Comparison of ENCODE assay signal across 25 cellular contexts in the genomic region with DNA sequence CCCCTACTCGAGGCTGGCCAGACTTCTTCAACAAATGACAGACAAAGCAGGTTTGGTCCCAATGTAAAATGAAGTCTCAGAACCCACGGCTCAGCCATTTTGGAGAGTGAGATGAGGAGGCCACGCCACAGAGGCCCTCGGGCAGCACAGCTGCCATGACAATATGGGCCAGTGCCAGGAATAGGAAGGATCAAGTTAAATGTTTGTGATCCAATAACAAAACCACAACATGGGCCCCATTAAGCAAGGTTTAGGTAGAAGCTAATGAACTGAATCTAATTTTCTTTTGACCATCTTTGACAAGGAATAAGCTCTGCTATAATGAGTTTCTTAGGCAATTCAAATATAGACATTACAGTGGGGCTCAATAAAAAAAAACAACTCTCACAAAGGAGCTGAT. TPM values are rescaled to one million over a fixed set of nuclear protein-coding genes. Genes with fewer than 3 reads are reported as not detected.
DNase-seq lines count a peak whose midpoint lies in the region; ATAC-seq and TF ChIP-seq lines count a peak whose summit lies in the region.
"Had no signal": no experiment of that assay in that cellular context is flagged by ENCODE, and none has a peak within 500 bp of the region (broad histone marks: within the 10 kb centered on the region; RNA-seq: fewer than 3 reads in every experiment).

No MANE protein-coding gene starts in this region.

- H3K9me3 Mint-ChIP-seq in T-helper 1 cell treated with Interleukin-12 subunit alpha and Interleukin-12 subunit beta and Interleukin-4 antibody, amounts not matched to agents 30 μg/mL and 1 μg/mL, for 36 hours = no peaks in the 10 kb centered on the region
- H3K9me3 Mint-ChIP-seq in activated CD8-positive, alpha-beta T cell treated with anti-CD3 and anti-CD28 coated beads for 36 hours = no peaks in the 10 kb centered on the region
- H3K9me3 Mint-ChIP-seq: activated CD4-positive, alpha-beta memory T cell treated with anti-CD3 and anti-CD28 coated beads, Interleukin-2, amount 10 ng/mL, durations not matched to agents 7 days and 5 days; endodermal cell had no signal

- POLR2A ChIA-PET in activated CD8-positive, alpha-beta T cell treated with anti-CD3 and anti-CD28 coated beads for 36 hours (lab: Charles Lee) = interaction anchor here (1.0 kb wide), 2 partner anchors 9 to 196 kb away, joined by 3 to 4 read pairs; a partner anchor contains a TSS

- no peak for TF ChIP-seq POLR2A in adrenal gland (IDR thresholded peaks at IDR 0.05)

- H3K4me1 Mint-ChIP-seq in T-helper 1 cell treated with Interleukin-12 subunit alpha and Interleukin-12 subunit beta and Interleukin-4 antibody, amounts not matched to agents 30 μg/mL and 1 μg/mL, for 36 hours (ENCODE audit: low read depth) = peaks cover 38% of the 10 kb centered on the region
- peaks cover 57% of the 10 kb centered on the region for H3K4me1 Mint-ChIP-seq in activated CD8-positive, alpha-beta T cell treated with anti-CD3 and anti-CD28 coated beads for 36 hours (ENCODE audit: low read depth)

- no peaks in the 10 kb centered on the region for H3K27me3 ChIP-seq in adrenal gland
- H3K27me3 ChIP-seq: BLaER1, esophagus squamous epithelium, gastroesophageal sphincter, stomach, transverse colon had no signal

- DNase-seq in T-helper 1 cell (no peak), NCI-H2081 (lab: John Stamatoyannopoulos, UW) (peak; percentile 86 to 93), RPMI7951 (ENCODE audit: low read depth) (peak; percentile 80), A172 (ENCODE audit: low spot score) (no peak), adrenal gland (no peak)
- no peak for DNase-seq in activated CD8-positive, alpha-beta T cell treated with anti-CD3 and anti-CD28 coated beads for 36 hours
- DNase-seq in central memory CD4-positive, alpha-beta T cell = no peak
- DNase-seq: activated CD4-positive, alpha-beta memory T cell treated with anti-CD3 and anti-CD28 coated beads, Interleukin-2, amount 10 ng/mL, durations not matched to agents 7 days and 5 days; activated gamma-delta T cell; activated T-cell treated with anti-CD3 and anti-CD28 coated beads for 4 hours; cortex of kidney; endodermal cell; esophagus squamous epithelium; H7; Kasumi-1; naive thymus-derived CD4-positive, alpha-beta T cell; NCI-H1694; NCI-H446 treated with DMSO at 0.1 percent for 48 hours; stomach; transverse colon had no signal

- no peak for ATAC-seq in activated CD8-positive, alpha-beta T cell treated with anti-CD3 and anti-CD28 coated beads for 36 hours
- ATAC-seq: A549; gastroesophageal sphincter; naive thymus-derived CD4-positive, alpha-beta T cell had no signal

- H3K27ac Mint-ChIP-seq in T-helper 1 cell treated with Interleukin-12 subunit alpha and Interleukin-12 subunit beta and Interleukin-4 antibody, amounts not matched to agents 30 μg/mL and 1 μg/mL, for 36 hours = peak overlapping the region; percentile 19
- H3K27ac Mint-ChIP-seq in activated CD8-positive, alpha-beta T cell treated with anti-CD3 and anti-CD28 coated beads for 36 hours = no peak overlapping the region
- H3K27ac Mint-ChIP-seq: activated CD4-positive, alpha-beta memory T cell treated with anti-CD3 and anti-CD28 coated beads, Interleukin-2, amount 10 ng/mL, durations not matched to agents 7 days and 5 days; endodermal cell; memory B cell had no signal

- WGBS in adrenal gland, 4 donors = 65 to 90% (median 74%) methylated on average over 4 of the region's 4 CpGs

- no peak overlapping the region for H3K4me3 ChIP-seq in adrenal gland
- H3K4me3 ChIP-seq: A549, BLaER1, esophagus squamous epithelium, gastroesophageal sphincter, stomach, transverse colon had no signal

- TF ChIP-seq CTCF in activated CD8-positive, alpha-beta T cell treated with anti-CD3 and anti-CD28 coated beads for 36 hours (IDR thresholded peaks at IDR 0.05) = no peak
- TF ChIP-seq CTCF in adrenal gland (IDR thresholded peaks at IDR 0.05) = no peak

- H3K9me3 ChIP-seq in adrenal gland (replicated peaks in 1 of 3) = no peaks in the 10 kb centered on the region
- H3K9me3 ChIP-seq: A549, esophagus squamous epithelium, gastroesophageal sphincter, transverse colon had no signal

- H3K4me3 Mint-ChIP-seq in T-helper 1 cell treated with Interleukin-12 subunit alpha and Interleukin-12 subunit beta and Interleukin-4 antibody, amounts not matched to agents 30 μg/mL and 1 μg/mL, for 36 hours = no peak overlapping the region
- no peak overlapping the region for H3K4me3 Mint-ChIP-seq in activated CD8-positive, alpha-beta T cell treated with anti-CD3 and anti-CD28 coated beads for 36 hours
- H3K4me3 Mint-ChIP-seq: activated CD4-positive, alpha-beta memory T cell treated with anti-CD3 and anti-CD28 coated beads, Interleukin-2, amount 10 ng/mL, durations not matched to agents 7 days and 5 days; endodermal cell; memory B cell; naive thymus-derived CD4-positive, alpha-beta T cell had no signal

- H3K27ac ChIP-seq in adrenal gland = no peak overlapping the region
- H3K27ac ChIP-seq: A549, BLaER1, esophagus squamous epithelium, gastroesophageal sphincter, stomach, transverse colon had no signal

- no peaks in the 10 kb centered on the region for H3K4me1 ChIP-seq in adrenal gland (replicated peaks in 1 of 2)

- H3K36me3 ChIP-seq in adrenal gland (replicated peaks in 1 of 2) = no peaks in the 10 kb centered on the region
- H3K36me3 ChIP-seq: esophagus squamous epithelium, gastroesophageal sphincter, stomach, transverse colon had no signal

- H3K36me3 Mint-ChIP-seq in T-helper 1 cell treated with Interleukin-12 subunit alpha and Interleukin-12 subunit beta and Interleukin-4 antibody, amounts not matched to agents 30 μg/mL and 1 μg/mL, for 36 hours (ENCODE audit: low read depth) = peaks cover 21% of the 10 kb centered on the region
- peaks cover 44% of the 10 kb centered on the region for H3K36me3 Mint-ChIP-seq in activated CD8-positive, alpha-beta T cell treated with anti-CD3 and anti-CD28 coated beads for 36 hours (ENCODE audit: low read depth)

- intact Hi-C loops in activated CD8-positive, alpha-beta T cell treated with anti-CD3 and anti-CD28 coated beads for 36 hours (cut with micrococcal nuclease) = loop anchor here (5.0 kb wide), 1 partner anchor 51 kb away; a partner anchor contains a TSS
- intact Hi-C loops in adrenal gland (cut with DNase I) = no loop called here

- no peaks in the 10 kb centered on the region for H3K27me3 Mint-ChIP-seq in T-helper 1 cell treated with Interleukin-12 subunit alpha and Interleukin-12 subunit beta and Interleukin-4 antibody, amounts not matched to agents 30 μg/mL and 1 μg/mL, for 36 hours (ENCODE audit: low read depth)
- H3K27me3 Mint-ChIP-seq in activated CD8-positive, alpha-beta T cell treated with anti-CD3 and anti-CD28 coated beads for 36 hours = no peaks in the 10 kb centered on the region
- H3K27me3 Mint-ChIP-seq: activated CD4-positive, alpha-beta memory T cell treated with anti-CD3 and anti-CD28 coated beads, Interleukin-2, amount 10 ng/mL, durations not matched to agents 7 days and 5 days; naive thymus-derived CD4-positive, alpha-beta T cell had no signal

- CTCF ChIA-PET in activated CD8-positive, alpha-beta T cell treated with anti-CD3 and anti-CD28 coated beads for 36 hours (lab: Charles Lee) = interaction anchor here (1.5 kb wide), 1 partner anchor 65 kb away, joined by 3 read pairs; no protein-coding TSS in a partner anchor

RNA-seq across cellular contexts. Expression of a gene that starts 52.6 kb away (rescaled TPM):
- total RNA-seq in RPMI7951 (2014; rRNA removed; shearing (Covaris generic)) = 97.6 and 120 TPM in 2 replicates
- total RNA-seq in A172 (2014; rRNA removed; shearing (Covaris generic)) = 46.1 and 52.1 TPM in 2 replicates
- 100 to 1,000 TPM; 113 to 125 TPM for total RNA-seq in activated CD8-positive, alpha-beta T cell treated with anti-CD3 and anti-CD28 coated beads for 36 hours
- total RNA-seq in adrenal gland = 10 to 100 TPM in 6 of 8 donors, 1 to 10 TPM in 2; 8.3 to 35.7 (median 23.3) TPM
- polyA plus RNA-seq in adrenal gland = 10 to 100 TPM; 10.3 to 15.6 (median 11.8) TPM

Comparison
In these comparisons a context has a peak if more than half of its experiments do, and no peak if none do; other contexts are left out.
1. DNase-seq: peak in NCI-H2081 (2 of 2) and RPMI7951 (single experiment); none in T-helper 1 cell (0 of 5), A172 (single experiment), activated CD8-positive, alpha-beta T cell treated with anti-CD3 and anti-CD28 coated beads for 36 hours (single experiment), central memory CD4-positive, alpha-beta T cell (single experiment) and adrenal gland (0 of 7).